In the genomic region with DNA sequence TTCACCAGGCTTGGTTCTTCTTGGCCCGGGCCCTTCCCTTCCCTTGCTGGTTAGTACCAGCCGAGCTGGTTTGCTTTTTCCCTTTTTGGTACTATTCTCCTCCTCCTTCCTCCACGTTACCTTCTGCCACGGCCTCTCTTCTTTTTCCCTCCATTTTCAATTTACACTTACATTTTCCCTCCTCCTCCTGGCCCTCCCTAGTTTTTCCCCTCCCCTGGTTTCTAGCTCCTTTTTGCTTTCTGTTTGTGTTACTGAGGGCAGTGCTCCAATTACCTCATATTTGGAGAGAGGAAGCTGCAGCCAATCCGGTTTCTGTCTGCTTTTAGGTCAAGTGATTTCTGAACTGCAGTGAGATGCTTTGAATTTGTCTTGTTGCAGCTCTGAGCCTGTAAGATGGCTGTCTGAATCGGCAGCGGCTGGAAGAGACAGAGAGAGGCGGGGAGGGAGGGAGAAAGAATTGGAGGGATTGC, we compare ENCODE assay signal across 1 cellular context.
TF ChIP-seq lines count a peak whose summit lies in the region.

No MANE protein-coding gene starts in this region.

TF ChIP-seq in HEK293, 187 proteins besides CTCF, POLR2A, EP300 and RAD21 (continued from another document and continues in another):
- TF ChIP-seq, protein P1, sequence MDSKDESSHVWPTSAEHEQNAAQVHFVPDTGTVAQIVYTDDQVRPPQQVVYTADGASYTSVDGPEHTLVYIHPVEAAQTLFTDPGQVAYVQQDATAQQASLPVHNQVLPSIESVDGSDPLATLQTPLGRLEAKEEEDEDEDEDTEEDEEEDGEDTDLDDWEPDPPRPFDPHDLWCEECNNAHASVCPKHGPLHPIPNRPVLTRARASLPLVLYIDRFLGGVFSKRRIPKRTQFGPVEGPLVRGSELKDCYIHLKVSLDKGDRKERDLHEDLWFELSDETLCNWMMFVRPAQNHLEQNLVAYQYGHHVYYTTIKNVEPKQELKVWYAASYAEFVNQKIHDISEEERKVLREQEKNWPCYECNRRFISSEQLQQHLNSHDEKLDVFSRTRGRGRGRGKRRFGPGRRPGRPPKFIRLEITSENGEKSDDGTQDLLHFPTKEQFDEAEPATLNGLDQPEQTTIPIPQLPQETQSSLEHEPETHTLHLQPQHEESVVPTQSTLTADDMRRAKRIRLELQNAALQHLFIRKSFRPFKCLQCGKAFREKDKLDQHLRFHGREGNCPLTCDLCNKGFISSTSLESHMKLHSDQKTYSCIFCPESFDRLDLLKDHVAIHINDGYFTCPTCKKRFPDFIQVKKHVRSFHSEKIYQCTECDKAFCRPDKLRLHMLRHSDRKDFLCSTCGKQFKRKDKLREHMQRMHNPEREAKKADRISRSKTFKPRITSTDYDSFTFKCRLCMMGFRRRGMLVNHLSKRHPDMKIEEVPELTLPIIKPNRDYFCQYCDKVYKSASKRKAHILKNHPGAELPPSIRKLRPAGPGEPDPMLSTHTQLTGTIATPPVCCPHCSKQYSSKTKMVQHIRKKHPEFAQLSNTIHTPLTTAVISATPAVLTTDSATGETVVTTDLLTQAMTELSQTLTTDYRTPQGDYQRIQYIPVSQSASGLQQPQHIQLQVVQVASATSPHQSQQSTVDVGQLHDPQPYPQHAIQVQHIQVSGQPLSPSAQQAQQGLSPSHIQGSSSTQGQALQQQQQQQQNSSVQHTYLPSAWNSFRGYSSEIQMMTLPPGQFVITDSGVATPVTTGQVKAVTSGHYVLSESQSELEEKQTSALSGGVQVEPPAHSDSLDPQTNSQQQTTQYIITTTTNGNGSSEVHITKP (tag by site-specific recombination; IDR thresholded peaks at IDR 0.05): peak; percentile 82
- TF ChIP-seq, protein P2, sequence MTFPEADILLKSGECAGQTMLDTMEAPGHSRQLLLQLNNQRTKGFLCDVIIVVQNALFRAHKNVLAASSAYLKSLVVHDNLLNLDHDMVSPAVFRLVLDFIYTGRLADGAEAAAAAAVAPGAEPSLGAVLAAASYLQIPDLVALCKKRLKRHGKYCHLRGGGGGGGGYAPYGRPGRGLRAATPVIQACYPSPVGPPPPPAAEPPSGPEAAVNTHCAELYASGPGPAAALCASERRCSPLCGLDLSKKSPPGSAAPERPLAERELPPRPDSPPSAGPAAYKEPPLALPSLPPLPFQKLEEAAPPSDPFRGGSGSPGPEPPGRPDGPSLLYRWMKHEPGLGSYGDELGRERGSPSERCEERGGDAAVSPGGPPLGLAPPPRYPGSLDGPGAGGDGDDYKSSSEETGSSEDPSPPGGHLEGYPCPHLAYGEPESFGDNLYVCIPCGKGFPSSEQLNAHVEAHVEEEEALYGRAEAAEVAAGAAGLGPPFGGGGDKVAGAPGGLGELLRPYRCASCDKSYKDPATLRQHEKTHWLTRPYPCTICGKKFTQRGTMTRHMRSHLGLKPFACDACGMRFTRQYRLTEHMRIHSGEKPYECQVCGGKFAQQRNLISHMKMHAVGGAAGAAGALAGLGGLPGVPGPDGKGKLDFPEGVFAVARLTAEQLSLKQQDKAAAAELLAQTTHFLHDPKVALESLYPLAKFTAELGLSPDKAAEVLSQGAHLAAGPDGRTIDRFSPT (tag by site-specific recombination; IDR thresholded peaks at IDR 0.05): no peak
- TF ChIP-seq ZNF223 (tag by site-specific recombination; IDR thresholded peaks at IDR 0.05): no peak
- no peak for TF ChIP-seq ZNF624 (tag by site-specific recombination; IDR thresholded peaks at IDR 0.05)
- TF ChIP-seq ZNF37A (tag by site-specific recombination; IDR thresholded peaks at IDR 0.05): no peak
- TF ChIP-seq, protein P3, sequence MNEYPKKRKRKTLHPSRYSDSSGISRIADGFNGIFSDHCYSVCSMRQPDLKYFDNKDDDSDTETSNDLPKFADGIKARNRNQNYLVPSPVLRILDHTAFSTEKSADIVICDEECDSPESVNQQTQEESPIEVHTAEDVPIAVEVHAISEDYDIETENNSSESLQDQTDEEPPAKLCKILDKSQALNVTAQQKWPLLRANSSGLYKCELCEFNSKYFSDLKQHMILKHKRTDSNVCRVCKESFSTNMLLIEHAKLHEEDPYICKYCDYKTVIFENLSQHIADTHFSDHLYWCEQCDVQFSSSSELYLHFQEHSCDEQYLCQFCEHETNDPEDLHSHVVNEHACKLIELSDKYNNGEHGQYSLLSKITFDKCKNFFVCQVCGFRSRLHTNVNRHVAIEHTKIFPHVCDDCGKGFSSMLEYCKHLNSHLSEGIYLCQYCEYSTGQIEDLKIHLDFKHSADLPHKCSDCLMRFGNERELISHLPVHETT (tag by site-specific recombination; IDR thresholded peaks at IDR 0.05): no peak
- no peak for TF ChIP-seq TCF7L2 (IDR thresholded peaks at IDR 0.05; ENCODE audit: borderline replicate concordance, low read depth, low read length)
- TF ChIP-seq BCL11B (tag by site-specific recombination; IDR thresholded peaks at IDR 0.05; ENCODE audit: low read depth): no peak
- TF ChIP-seq IKZF3 (tag by site-specific recombination; IDR thresholded peaks at IDR 0.05): peak; percentile 62
- TF ChIP-seq ZIC2 (tag by site-specific recombination; IDR thresholded peaks at IDR 0.05): no peak
- no peak for TF ChIP-seq ZNF558 (tag by site-specific recombination; IDR thresholded peaks at IDR 0.05)
- TF ChIP-seq ZNF701 (tag by site-specific recombination; IDR thresholded peaks at IDR 0.05): no peak
- TF ChIP-seq, protein P4, sequence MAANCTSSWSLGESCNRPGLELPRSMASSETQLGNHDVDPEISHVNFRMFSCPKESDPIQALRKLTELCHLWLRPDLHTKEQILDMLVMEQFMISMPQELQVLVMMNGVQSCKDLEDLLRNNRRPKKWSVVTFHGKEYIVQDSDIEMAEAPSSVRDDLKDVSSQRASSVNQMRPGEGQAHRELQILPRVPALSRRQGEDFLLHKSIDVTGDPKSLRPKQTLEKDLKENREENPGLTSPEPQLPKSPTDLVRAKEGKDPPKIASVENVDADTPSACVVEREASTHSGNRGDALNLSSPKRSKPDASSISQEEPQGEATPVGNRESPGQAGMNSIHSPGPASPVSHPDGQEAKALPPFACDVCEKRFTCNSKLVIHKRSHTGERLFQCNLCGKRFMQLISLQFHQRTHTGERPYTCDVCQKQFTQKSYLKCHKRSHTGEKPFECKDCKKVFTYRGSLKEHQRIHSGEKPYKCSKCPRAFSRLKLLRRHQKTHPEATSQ (tag by site-specific recombination; IDR thresholded peaks at IDR 0.05): no peak
- TF ChIP-seq, protein P5, sequence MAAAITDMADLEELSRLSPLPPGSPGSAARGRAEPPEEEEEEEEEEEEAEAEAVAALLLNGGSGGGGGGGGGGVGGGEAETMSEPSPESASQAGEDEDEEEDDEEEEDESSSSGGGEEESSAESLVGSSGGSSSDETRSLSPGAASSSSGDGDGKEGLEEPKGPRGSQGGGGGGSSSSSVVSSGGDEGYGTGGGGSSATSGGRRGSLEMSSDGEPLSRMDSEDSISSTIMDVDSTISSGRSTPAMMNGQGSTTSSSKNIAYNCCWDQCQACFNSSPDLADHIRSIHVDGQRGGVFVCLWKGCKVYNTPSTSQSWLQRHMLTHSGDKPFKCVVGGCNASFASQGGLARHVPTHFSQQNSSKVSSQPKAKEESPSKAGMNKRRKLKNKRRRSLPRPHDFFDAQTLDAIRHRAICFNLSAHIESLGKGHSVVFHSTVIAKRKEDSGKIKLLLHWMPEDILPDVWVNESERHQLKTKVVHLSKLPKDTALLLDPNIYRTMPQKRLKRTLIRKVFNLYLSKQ (tag by site-specific recombination; IDR thresholded peaks at IDR 0.05; ENCODE audit: borderline replicate concordance): no peak
- TF ChIP-seq ZFP69B (tag by site-specific recombination; IDR thresholded peaks at IDR 0.05): peak; percentile 75
- peak; percentile 60 for TF ChIP-seq SP7 (tag by site-specific recombination; IDR thresholded peaks at IDR 0.05)
- no peak for TF ChIP-seq ZNF146 (tag by site-specific recombination; IDR thresholded peaks at IDR 0.05)
- TF ChIP-seq, protein P6, sequence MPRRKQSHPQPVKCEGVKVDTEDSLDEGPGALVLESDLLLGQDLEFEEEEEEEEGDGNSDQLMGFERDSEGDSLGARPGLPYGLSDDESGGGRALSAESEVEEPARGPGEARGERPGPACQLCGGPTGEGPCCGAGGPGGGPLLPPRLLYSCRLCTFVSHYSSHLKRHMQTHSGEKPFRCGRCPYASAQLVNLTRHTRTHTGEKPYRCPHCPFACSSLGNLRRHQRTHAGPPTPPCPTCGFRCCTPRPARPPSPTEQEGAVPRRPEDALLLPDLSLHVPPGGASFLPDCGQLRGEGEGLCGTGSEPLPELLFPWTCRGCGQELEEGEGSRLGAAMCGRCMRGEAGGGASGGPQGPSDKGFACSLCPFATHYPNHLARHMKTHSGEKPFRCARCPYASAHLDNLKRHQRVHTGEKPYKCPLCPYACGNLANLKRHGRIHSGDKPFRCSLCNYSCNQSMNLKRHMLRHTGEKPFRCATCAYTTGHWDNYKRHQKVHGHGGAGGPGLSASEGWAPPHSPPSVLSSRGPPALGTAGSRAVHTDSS (tag by site-specific recombination; IDR thresholded peaks at IDR 0.05): no peak
- no peak for TF ChIP-seq ZNF777 (tag by site-specific recombination; IDR thresholded peaks at IDR 0.05; ENCODE audit: borderline replicate concordance)
- TF ChIP-seq ZNF416 (tag by site-specific recombination; IDR thresholded peaks at IDR 0.05): no peak
- TF ChIP-seq ZNF133 (tag by site-specific recombination; IDR thresholded peaks at IDR 0.05): no peak
- no peak for TF ChIP-seq GLI4 (tag by site-specific recombination; IDR thresholded peaks at IDR 0.05)
- no peak for TF ChIP-seq ZNF610 (tag by site-specific recombination; IDR thresholded peaks at IDR 0.05; ENCODE audit: borderline replicate concordance)
- peak; percentile 51 for TF ChIP-seq GLIS1 (tag by site-specific recombination; IDR thresholded peaks at IDR 0.05)
- peak; percentile 75; the same call in 1 of the 2 replicates for TF ChIP-seq KLF8 (tag by site-specific recombination; IDR thresholded peaks at IDR 0.05)
- TF ChIP-seq ZSCAN30 (tag by site-specific recombination; IDR thresholded peaks at IDR 0.05): no peak
- TF ChIP-seq, protein P7, sequence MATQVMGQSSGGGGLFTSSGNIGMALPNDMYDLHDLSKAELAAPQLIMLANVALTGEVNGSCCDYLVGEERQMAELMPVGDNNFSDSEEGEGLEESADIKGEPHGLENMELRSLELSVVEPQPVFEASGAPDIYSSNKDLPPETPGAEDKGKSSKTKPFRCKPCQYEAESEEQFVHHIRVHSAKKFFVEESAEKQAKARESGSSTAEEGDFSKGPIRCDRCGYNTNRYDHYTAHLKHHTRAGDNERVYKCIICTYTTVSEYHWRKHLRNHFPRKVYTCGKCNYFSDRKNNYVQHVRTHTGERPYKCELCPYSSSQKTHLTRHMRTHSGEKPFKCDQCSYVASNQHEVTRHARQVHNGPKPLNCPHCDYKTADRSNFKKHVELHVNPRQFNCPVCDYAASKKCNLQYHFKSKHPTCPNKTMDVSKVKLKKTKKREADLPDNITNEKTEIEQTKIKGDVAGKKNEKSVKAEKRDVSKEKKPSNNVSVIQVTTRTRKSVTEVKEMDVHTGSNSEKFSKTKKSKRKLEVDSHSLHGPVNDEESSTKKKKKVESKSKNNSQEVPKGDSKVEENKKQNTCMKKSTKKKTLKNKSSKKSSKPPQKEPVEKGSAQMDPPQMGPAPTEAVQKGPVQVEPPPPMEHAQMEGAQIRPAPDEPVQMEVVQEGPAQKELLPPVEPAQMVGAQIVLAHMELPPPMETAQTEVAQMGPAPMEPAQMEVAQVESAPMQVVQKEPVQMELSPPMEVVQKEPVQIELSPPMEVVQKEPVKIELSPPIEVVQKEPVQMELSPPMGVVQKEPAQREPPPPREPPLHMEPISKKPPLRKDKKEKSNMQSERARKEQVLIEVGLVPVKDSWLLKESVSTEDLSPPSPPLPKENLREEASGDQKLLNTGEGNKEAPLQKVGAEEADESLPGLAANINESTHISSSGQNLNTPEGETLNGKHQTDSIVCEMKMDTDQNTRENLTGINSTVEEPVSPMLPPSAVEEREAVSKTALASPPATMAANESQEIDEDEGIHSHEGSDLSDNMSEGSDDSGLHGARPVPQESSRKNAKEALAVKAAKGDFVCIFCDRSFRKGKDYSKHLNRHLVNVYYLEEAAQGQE (tag by site-specific recombination; IDR thresholded peaks at IDR 0.05): no peak
- no peak for TF ChIP-seq KLF7 (tag by site-specific recombination; IDR thresholded peaks at IDR 0.05; ENCODE audit: borderline replicate concordance)
- TF ChIP-seq ZBTB20 (tag by site-specific recombination; IDR thresholded peaks at IDR 0.05): 0 out of 2 replicates have a peak, but pooled peaks have one; percentile 23
- no peak for TF ChIP-seq ZBTB8A (tag by site-specific recombination; IDR thresholded peaks at IDR 0.05)
- TF ChIP-seq ZNF404 (tag by site-specific recombination; IDR thresholded peaks at IDR 0.05): no peak
- no peak for TF ChIP-seq ZNF132 (tag by site-specific recombination; IDR thresholded peaks at IDR 0.05; ENCODE audit: borderline replicate concordance)
- TF ChIP-seq ZNF514 (tag by site-specific recombination; IDR thresholded peaks at IDR 0.05): no peak
- TF ChIP-seq PRDM1 (tag by site-specific recombination; IDR thresholded peaks at IDR 0.05): peak; percentile 92
- TF ChIP-seq, protein P8, sequence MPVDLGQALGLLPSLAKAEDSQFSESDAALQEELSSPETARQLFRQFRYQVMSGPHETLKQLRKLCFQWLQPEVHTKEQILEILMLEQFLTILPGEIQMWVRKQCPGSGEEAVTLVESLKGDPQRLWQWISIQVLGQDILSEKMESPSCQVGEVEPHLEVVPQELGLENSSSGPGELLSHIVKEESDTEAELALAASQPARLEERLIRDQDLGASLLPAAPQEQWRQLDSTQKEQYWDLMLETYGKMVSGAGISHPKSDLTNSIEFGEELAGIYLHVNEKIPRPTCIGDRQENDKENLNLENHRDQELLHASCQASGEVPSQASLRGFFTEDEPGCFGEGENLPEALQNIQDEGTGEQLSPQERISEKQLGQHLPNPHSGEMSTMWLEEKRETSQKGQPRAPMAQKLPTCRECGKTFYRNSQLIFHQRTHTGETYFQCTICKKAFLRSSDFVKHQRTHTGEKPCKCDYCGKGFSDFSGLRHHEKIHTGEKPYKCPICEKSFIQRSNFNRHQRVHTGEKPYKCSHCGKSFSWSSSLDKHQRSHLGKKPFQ (tag by site-specific recombination; IDR thresholded peaks at IDR 0.05): no peak
